Comparison of ENCODE assay signal across 8 cellular contexts in genomic region chrX:10615931-10616780, GRCh38. TPM values are rescaled to one million over a fixed set of nuclear protein-coding genes. Genes with fewer than 3 reads are reported as not detected.
DNase-seq lines count a peak whose midpoint lies in the region; ATAC-seq and TF ChIP-seq lines count a peak whose summit lies in the region.

No MANE protein-coding gene starts in this region.

- ATAC-seq in HG03135 (IDR thresholded peaks at IDR 0.05; ENCODE audit: unreplicated experiment) (peak; percentile 73), lower lobe of right lung (peak; percentile 64 to 67), GM18520 (IDR thresholded peaks at IDR 0.05; ENCODE audit: unreplicated experiment) (no peak)

- peaks cover 4% of the 10 kb centered on the region for H3K4me1 ChIP-seq in lower lobe of right lung

- H3K27ac ChIP-seq in lower lobe of right lung = no peak overlapping the region

- H3K4me3 ChIP-seq in GM12875 (ENCODE audit: low read depth, low read length) (no peak overlapping the region), choroid plexus epithelial cell (ENCODE audit: low read depth, low read length) (peak overlapping the region; percentile 39), lower lobe of right lung (no peak overlapping the region)

- H3K36me3 ChIP-seq in lower lobe of right lung = no peaks in the 10 kb centered on the region

- H3K27me3 ChIP-seq in lower lobe of right lung (ENCODE audit: low read depth) = no peaks in the 10 kb centered on the region

- peak; percentile 60 for TF ChIP-seq CTCF in GM12875 (IDR thresholded peaks at IDR 0.05; ENCODE audit: borderline replicate concordance, insufficient read depth, low read depth, low read length)
- TF ChIP-seq CTCF in choroid plexus epithelial cell (conservative IDR thresholded peaks at IDR 0.05; ENCODE audit: low read depth, low read length) = peak; percentile 72
- peak; percentile 63 for TF ChIP-seq CTCF in lower lobe of right lung (IDR thresholded peaks at IDR 0.05)

- DNase-seq in A172 (ENCODE audit: low spot score) (peak; percentile 62), NCI-H748 treated with DMSO at 0.1 percent for 48 hours (lab: John Stamatoyannopoulos, UW) (peak; percentile 43), choroid plexus epithelial cell (ENCODE audit: low read depth) (peak; percentile 82), lower lobe of right lung (no peak), epidermal melanocyte (ENCODE audit: insufficient read length, low spot score) (no peak)

- intact Hi-C loops in lower lobe of right lung (cut with DNase I) = no loop called here

- H3K9me3 ChIP-seq in lower lobe of right lung = no peaks in the 10 kb centered on the region

RNA-seq across cellular contexts. Expression of gene MID1, which starts 4.2 kb away (rescaled TPM):
- total RNA-seq in A172 (2014; rRNA removed; shearing (Covaris generic)) = 13.0 and 15.1 TPM in 2 replicates
- 24.9 TPM for total RNA-seq in lower lobe of right lung

Comparison
In these comparisons a context has a peak if more than half of its experiments do, and no peak if none do; other contexts are left out.
1. DNase-seq: peak in A172 (single experiment), NCI-H748 treated with DMSO at 0.1 percent for 48 hours (single experiment) and choroid plexus epithelial cell (single experiment); none in lower lobe of right lung (single experiment) and epidermal melanocyte (single experiment).
2. Peak in every context shown above with its lines, with median percentiles within 50 percentile points of each other: CTCF ChIP-seq.